Comparison of ENCODE assay signal across 1 cellular context in genomic region chr1:247212914-247213617, GRCh38.
TF ChIP-seq lines count a peak whose summit lies in the region.

No MANE protein-coding gene starts in this region.

TF ChIP-seq in GM12878, 131 proteins besides CTCF, POLR2A, EP300 and RAD21 (continued from another document):
- no peak for TF ChIP-seq IRF5 (IDR thresholded peaks at IDR 0.05; ENCODE audit: borderline replicate concordance)
- TF ChIP-seq KDM1A (IDR thresholded peaks at IDR 0.05; ENCODE audit: borderline replicate concordance) = no peak
- TF ChIP-seq E2F4 (IDR thresholded peaks at IDR 0.05; ENCODE audit: low read depth, low read length) = no peak
- no peak for TF ChIP-seq SREBF1 (IDR thresholded peaks at IDR 0.05; ENCODE audit: low read length)
- TF ChIP-seq ZNF687 (IDR thresholded peaks at IDR 0.05) = no peak
- no peak for TF ChIP-seq FOXK2 (IDR thresholded peaks at IDR 0.05)
- TF ChIP-seq ZNF384 (IDR thresholded peaks at IDR 0.05; ENCODE audit: borderline replicate concordance, low read depth, low read length) = no peak
- 0 out of 2 replicates have a peak, but pooled peaks have one; percentile 16 for TF ChIP-seq ZNF24 (IDR thresholded peaks at IDR 0.05)
- TF ChIP-seq PAX8 (IDR thresholded peaks at IDR 0.05) = no peak
- peak; percentile 52; the same call in 1 of the 2 replicates for TF ChIP-seq NBN (IDR thresholded peaks at IDR 0.05)
- TF ChIP-seq PBX3 (IDR thresholded peaks at IDR 0.05; ENCODE audit: insufficient replicate concordance, low read depth, low read length) = peak; percentile 70
- no peak for TF ChIP-seq ATF3 (IDR thresholded peaks at IDR 0.05; ENCODE audit: borderline replicate concordance, extremely low read depth, low read depth, low read length)
- no peak for TF ChIP-seq PAX5 (IDR thresholded peaks at IDR 0.05; ENCODE audit: borderline replicate concordance, low read depth, low read length)
- TF ChIP-seq CEBPZ (IDR thresholded peaks at IDR 0.05; ENCODE audit: low read depth, low read length) = no peak
- TF ChIP-seq JUND (IDR thresholded peaks at IDR 0.05; ENCODE audit: low read depth, low read length) = 0 out of 2 replicates have a peak, but pooled peaks have one; percentile 11
- no peak for TF ChIP-seq REST (IDR thresholded peaks at IDR 0.05; ENCODE audit: low read depth, low read length)
- TF ChIP-seq ATF7 (IDR thresholded peaks at IDR 0.05; ENCODE audit: low read depth) = peak; percentile 92
- no peak for TF ChIP-seq EZH2 (IDR thresholded peaks at IDR 0.05; ENCODE audit: borderline replicate concordance, control insufficient read depth, low read depth, low read length)
TF ChIP-seq in GM12878: peak in this region for 19.
